ENCODE assay signal across 9 cellular contexts in genomic region chr7:87886875-87887274, GRCh38. TPM values are rescaled to one million over a fixed set of nuclear protein-coding genes. Genes with fewer than 3 reads are reported as not detected.
DNase-seq lines count a peak whose midpoint lies in the region; FAIRE-seq and TF ChIP-seq lines count a peak whose summit lies in the region.
"Had no signal": no experiment of that assay in that cellular context is flagged by ENCODE, and none has a peak within 500 bp of the region (broad histone marks: within the 10 kb centered on the region; RNA-seq: fewer than 3 reads in every experiment).

No MANE protein-coding gene starts in this region.

- peaks cover 69% of the 10 kb centered on the region for H3K79me2 ChIP-seq in OCI-LY1 (ENCODE audit: insufficient read depth, low read length)
- peaks cover 19% of the 10 kb centered on the region for H3K79me2 ChIP-seq in fibroblast of lung (ENCODE audit: control insufficient read depth, insufficient read depth, low read length)

- H3F3A ChIP-seq in OCI-LY1 (ENCODE audit: insufficient read depth, low read length) = peaks cover 8% of the 10 kb centered on the region; the same call in 1 of the 2 replicates

- no peaks in the 10 kb centered on the region for H4K20me1 ChIP-seq in OCI-LY1 (ENCODE audit: insufficient read depth, low read length)
- no peaks in the 10 kb centered on the region for H4K20me1 ChIP-seq in fibroblast of lung (ENCODE audit: control insufficient read depth, extremely low read depth, insufficient read depth, low read length)

- DNase-seq in NCI-H1417 (lab: John Stamatoyannopoulos, UW) (peak in 2 of 3 experiments; percentile 47 to 62), NCI-H1417 treated with DMSO at 0.1 percent for 48 hours (lab: John Stamatoyannopoulos, UW) (no peak), fibroblast of lung (ENCODE audit: low read depth in 2 of 2) (peak; percentile 33 to 75), spleen (no peak), activated gamma-delta T cell (lab: John Stamatoyannopoulos, UW) (no peak), NCI-H1436 (lab: John Stamatoyannopoulos, UW) (no peak), H54 (ENCODE audit: insufficient read length, low spot score) (no peak)

- peaks cover 97% of the 10 kb centered on the region for H3K36me3 ChIP-seq in OCI-LY1 (ENCODE audit: insufficient read depth, low read length)
- H3K36me3 ChIP-seq in fibroblast of lung (ENCODE audit: control insufficient read depth, insufficient read depth, low read length) = peaks cover 2% of the 10 kb centered on the region
- peaks cover 0 to 65% (median 36%) of the 10 kb centered on the region in 6 donors for H3K36me3 ChIP-seq in spleen

- H3K9me3 ChIP-seq in OCI-LY1 (ENCODE audit: low read length) = no peaks in the 10 kb centered on the region
- H3K9me3 ChIP-seq in fibroblast of lung (ENCODE audit: control insufficient read depth, insufficient read depth, low read depth, low read length) = no peaks in the 10 kb centered on the region
- no peaks in the 10 kb centered on the region for H3K9me3 ChIP-seq in spleen
- H3K9me3 ChIP-seq: BLaER1 had no signal

- TF ChIP-seq CTCF in OCI-LY1 (IDR thresholded peaks at IDR 0.05; ENCODE audit: low read length) (peak; percentile 57), fibroblast of lung (conservative IDR thresholded peaks at IDR 0.05 in 1 of 2, IDR thresholded peaks at IDR 0.05 in 1 of 2; ENCODE audit: low read depth in 1 of 2, low read length in 2 of 2) (peak in 1 of 2 donors; percentile 19), spleen (IDR thresholded peaks at IDR 0.05 in 8 of 11, conservative IDR thresholded peaks at IDR 0.05 in 3 of 11) (peak in 10 of 11 experiments; percentile 29 to 63 (median 50))

- FAIRE-seq in H54 (lab: Jason Lieb, UNC) = no peak

- H3K4me2 ChIP-seq in OCI-LY1 (ENCODE audit: low read length) = no peak overlapping the region
- no peak overlapping the region for H3K4me2 ChIP-seq in fibroblast of lung (ENCODE audit: extremely low read depth, insufficient read depth, low read length)
- H3K4me2 ChIP-seq: BLaER1 had no signal

- H3K27ac ChIP-seq in OCI-LY1 (ENCODE audit: low read depth, low read length, poor library complexity, severe bottlenecking) (no peak overlapping the region), fibroblast of lung (ENCODE audit: insufficient read depth, low read length) (no peak overlapping the region), spleen (no peak overlapping the region)
- H3K27ac ChIP-seq: BLaER1 had no signal

- H3K4me1 ChIP-seq in OCI-LY1 (ENCODE audit: insufficient read depth, low read length, severe bottlenecking) (peaks cover 7% of the 10 kb centered on the region), fibroblast of lung (ENCODE audit: control insufficient read depth, extremely low read depth, insufficient read depth, low read length) (no peaks in the 10 kb centered on the region), spleen (no peaks in the 10 kb centered on the region)
- H3K4me1 ChIP-seq: BLaER1 had no signal

- TF ChIP-seq POLR2A in spleen (IDR thresholded peaks at IDR 0.05) (no peak), H54 (IDR thresholded peaks at IDR 0.05; ENCODE audit: low read depth, low read length) (no peak)

- H3K9ac ChIP-seq in OCI-LY1 (ENCODE audit: low read length) (no peak overlapping the region), fibroblast of lung (ENCODE audit: insufficient read depth, low read length) (no peak overlapping the region)
- H3K9ac ChIP-seq: BLaER1 had no signal

- no peak overlapping the region for H3K4me3 ChIP-seq in OCI-LY1 (ENCODE audit: low read depth, low read length, poor library complexity, severe bottlenecking)
- H3K4me3 ChIP-seq in fibroblast of lung (replicated peaks in 1 of 4; ENCODE audit: control extremely low read depth in 1 of 4, insufficient read depth in 1 of 4, low read depth in 3 of 4, low read length in 4 of 4) = no peak overlapping the region
- H3K4me3 ChIP-seq in spleen = no peak overlapping the region
- H3K4me3 ChIP-seq: BLaER1 had no signal

- H3K27me3 ChIP-seq in OCI-LY1 (ENCODE audit: insufficient read depth, low read length) (no peaks in the 10 kb centered on the region), fibroblast of lung (ENCODE audit: control insufficient read depth, insufficient read depth, low read length) (no peaks in the 10 kb centered on the region), spleen (replicated peaks in 1 of 7) (no peaks in the 10 kb centered on the region)
- H3K27me3 ChIP-seq: BLaER1 had no signal

- H2AFZ ChIP-seq in OCI-LY1 (ENCODE audit: low read length) (no peak overlapping the region), fibroblast of lung (ENCODE audit: low read length) (no peak overlapping the region)

- intact Hi-C loops in spleen (cut with DNase I; ENCODE audit: low total_unique reads) = loop anchor here (5.0 kb wide), 1 partner anchor 90 kb away; no protein-coding TSS in a partner anchor

- no peaks in the 10 kb centered on the region for H3K9me2 ChIP-seq in OCI-LY1 (ENCODE audit: low read depth, low read length)

RNA-seq across cellular contexts. Expression of gene DBF4, which starts 10.6 kb away (rescaled TPM):
- 11.3 and 13.9 TPM in 2 replicates for total RNA-seq in fibroblast of lung
- polyA plus RNA-seq in fibroblast of lung = 5.5 and 14.8 TPM in 2 replicates
- polyA plus RNA-seq in fibroblast of lung (2012) = 8.0 and 17.5 TPM in 2 replicates
- 1.1 and 1.8 TPM in 2 replicates for polyA minus RNA-seq in fibroblast of lung (ENCODE audit: low replicate concordance)
- total RNA-seq in spleen = 10 to 100 TPM; 13.0 to 26.8 (median 17.8) TPM
- 10 to 100 TPM in 1 of 3 donors, 1 to 10 TPM in 2; 8.8 to 10.0 (median 9.7) TPM for polyA plus RNA-seq in spleen

RNA-seq across cellular contexts. Expression of gene SLC25A40, which starts 10.7 kb away (rescaled TPM):
- 4.1 and 6.3 TPM in 2 replicates for total RNA-seq in fibroblast of lung
- polyA plus RNA-seq in fibroblast of lung = 9.9 and 10.2 TPM in 2 replicates
- 7.1 and 11.0 TPM in 2 replicates for polyA plus RNA-seq in fibroblast of lung (2012)
- 0.43 and 0.59 TPM in 2 replicates for polyA minus RNA-seq in fibroblast of lung (ENCODE audit: low replicate concordance)
- total RNA-seq in spleen = 100 to 1,000 TPM in 1 of 7 donors, 10 to 100 TPM in 6; 38.5 to 102 (median 50.3) TPM
- polyA plus RNA-seq in spleen = 10 to 100 TPM in 1 of 3 donors, 1 to 10 TPM in 2; 6.2 to 10.3 (median 9.1) TPM

RNA-seq across cellular contexts. Expression of gene ADAM22, which starts 47.2 kb away (rescaled TPM):
- total RNA-seq in fibroblast of lung = 0.51 and 0.66 TPM in 2 replicates
- 0.18 and 0.33 TPM in 2 replicates for polyA plus RNA-seq in fibroblast of lung
- polyA plus RNA-seq in fibroblast of lung (2012) = 0.10 TPM in 2 replicates
- not detected in 2 replicates for polyA minus RNA-seq in fibroblast of lung (ENCODE audit: low replicate concordance)
- 1 to 10 TPM; 2.5 to 4.4 (median 3.6) TPM for total RNA-seq in spleen
- under 1 TPM; 0.43 to 0.64 (median 0.51) TPM for polyA plus RNA-seq in spleen

Comparison
In these comparisons a context has a peak if more than half of its experiments do, and no peak if none do; other contexts are left out.
1. DNase-seq: peak in NCI-H1417 (2 of 3) and fibroblast of lung (2 of 2); none in NCI-H1417 treated with DMSO at 0.1 percent for 48 hours (single experiment), spleen (single experiment), activated gamma-delta T cell (single experiment), NCI-H1436 (single experiment) and H54 (single experiment).